18 cellular contexts compared by ENCODE assay signal in genomic region chr16:64950731-64951130, GRCh38.
DNase-seq lines count a peak whose midpoint lies in the region; ATAC-seq, FAIRE-seq and TF ChIP-seq lines count a peak whose summit lies in the region.
"Had no signal": no experiment of that assay in that cellular context is flagged by ENCODE, and none has a peak within 500 bp of the region (broad histone marks: within the 10 kb centered on the region; RNA-seq: fewer than 3 reads in every experiment).

No MANE protein-coding gene starts in this region.

- H3K36me3 ChIP-seq in H1 (ENCODE audit: control insufficient read depth in 2 of 4, insufficient read depth in 4 of 4, low read length in 3 of 4), result no peaks in the 10 kb centered on the region
- peaks cover 70% of the 10 kb centered on the region for H3K36me3 ChIP-seq in osteoblast (ENCODE audit: insufficient read depth, low read length)
- H3K36me3 ChIP-seq in upper lobe of right lung, result peaks cover 8% of the 10 kb centered on the region
- H3K36me3 ChIP-seq: MG63 had no signal

- H3K4ac ChIP-seq in H1 (replicated peaks; ENCODE audit: insufficient read length, low read depth, low read length), result no peak overlapping the region

- H3K9me3 ChIP-seq in H1 (ENCODE audit: insufficient read depth in 2 of 2, low read depth in 1 of 2, low read length in 1 of 2) (no peaks in the 10 kb centered on the region; a peak in 1 of 4 replicates), osteoblast (ENCODE audit: low read depth, low read length) (no peaks in the 10 kb centered on the region), upper lobe of right lung (no peaks in the 10 kb centered on the region)
- H3K9me3 ChIP-seq: MG63 had no signal

- H4K5ac ChIP-seq in H1 (ENCODE audit: insufficient read length, low read depth, low read length), result no peak overlapping the region

- H2BK12ac ChIP-seq in H1 (ENCODE audit: low read depth, low read length), result no peak overlapping the region; the same call in 1 of the 2 replicates

- no peak overlapping the region for H4K8ac ChIP-seq in H1 (ENCODE audit: extremely low read depth, insufficient read depth, low read length)

- ATAC-seq in Right ventricle myocardium superior (ENCODE audit: poor library complexity) (no peak), left ventricle myocardium superior (no peak), upper lobe of right lung (peak; percentile 9), SK-N-SH treated with all-trans-retinoic acid at 6 μM for 48 hours (no peak), HG03469 (IDR thresholded peaks at IDR 0.05; ENCODE audit: unreplicated experiment) (no peak)

- H3K4me3 ChIP-seq in H1 (ENCODE audit: extremely low read depth in 1 of 4, insufficient read depth in 2 of 4, low read depth in 3 of 4, low read length in 4 of 4) (no peak overlapping the region), osteoblast (ENCODE audit: insufficient read depth, low read length) (no peak overlapping the region), upper lobe of right lung (no peak overlapping the region)
- H3K4me3 ChIP-seq: MG63 had no signal

- no peak overlapping the region for H3K9ac ChIP-seq in H1 (replicated peaks in 1 of 4; ENCODE audit: extremely low read depth in 1 of 4, low read depth in 3 of 4, low read length in 3 of 4)

- H3K79me2 ChIP-seq in H1 (ENCODE audit: control insufficient read depth in 1 of 2, insufficient read depth in 2 of 2, low read length in 2 of 2) (no peaks in the 10 kb centered on the region), osteoblast (ENCODE audit: insufficient read depth, low read length) (peaks cover 4% of the 10 kb centered on the region)

- H2AFZ ChIP-seq in H1 (ENCODE audit: low read length), result peak overlapping the region; percentile 13; the same call in 1 of the 2 replicates
- no peak overlapping the region for H2AFZ ChIP-seq in osteoblast (ENCODE audit: low read length)

- H2AK5ac ChIP-seq in H1 (ENCODE audit: low read depth, low read length), result no peak overlapping the region

- no peaks in the 10 kb centered on the region for H4K20me1 ChIP-seq in H1 (replicated peaks in 1 of 2; ENCODE audit: control insufficient read depth in 1 of 2, insufficient read depth in 2 of 2, low read length in 2 of 2)
- H4K20me1 ChIP-seq in osteoblast (ENCODE audit: insufficient read depth, low read length), result peaks cover 3% of the 10 kb centered on the region

- no peak overlapping the region for H3K56ac ChIP-seq in H1 (replicated peaks; ENCODE audit: insufficient read length, low read depth, low read length)

- TF ChIP-seq EP300 in H1 (IDR thresholded peaks at IDR 0.05; ENCODE audit: borderline replicate concordance in 1 of 2, low read depth in 2 of 2, low read length in 2 of 2), result no peak

- CTCF ChIA-PET in H1 (lab: Charles Lee; ENCODE audit: partially characterized antibody), result interaction anchor here (1.3 kb wide), 1 partner anchor 28 kb away, joined by 3 read pairs; no protein-coding TSS in a partner anchor

- no peak for TF ChIP-seq POLR2A in H1 (IDR thresholded peaks at IDR 0.05; ENCODE audit: control extremely low read depth in 1 of 2, low read depth in 2 of 2, low read length in 2 of 2)

- H3K23me2 ChIP-seq in H1 (ENCODE audit: low read depth, low read length), result no peaks in the 10 kb centered on the region

- H3K18ac ChIP-seq in H1 (ENCODE audit: extremely low read depth, low read length), result no peak overlapping the region

- H2BK120ac ChIP-seq in H1 (replicated peaks; ENCODE audit: low read depth, low read length), result no peak overlapping the region

- peak; percentile 41 for DNase-seq in Right ventricle myocardium superior
- no peak for DNase-seq in left ventricle myocardium superior
- no peak for DNase-seq in H1 (ENCODE audit: low read depth in 1 of 2, low spot score in 2 of 2)
- no peak for DNase-seq in osteoblast (ENCODE audit: insufficient read length, low spot score, missing footprints)
- DNase-seq in upper lobe of right lung, result no peak
- no peak for DNase-seq in GM20000 (ENCODE audit: low spot score)
- DNase-seq: Calu3, KG1, MG63, NCI-H1105 treated with DMSO at 0.1 percent for 48 hours, NCI-H146, NCI-H2029, NCI-H446 treated with DMSO at 0.1 percent for 48 hours, NCI-H526, SHP77 treated with DMSO at 0.1 percent for 48 hours had no signal

- intact Hi-C loops in Right ventricle myocardium superior (cut with DNase I) (no loop called here), left ventricle myocardium superior (cut with micrococcal nuclease) (no loop called here), upper lobe of right lung (cut with DNase I) (no loop called here)

- TF ChIP-seq RAD21 in H1 (IDR thresholded peaks at IDR 0.05 in 1 of 2, conservative IDR thresholded peaks at IDR 0.05 in 1 of 2; ENCODE audit: low read depth in 2 of 2, low read length in 2 of 2), result no peak

- no peak overlapping the region for H2BK20ac ChIP-seq in H1 (ENCODE audit: low read length)

- no peak overlapping the region for H2BK5ac ChIP-seq in H1 (ENCODE audit: low read depth, low read length)

- no peak overlapping the region for H2BK15ac ChIP-seq in H1 (ENCODE audit: low read length)

- H3K27me3 ChIP-seq in H1 (replicated peaks in 1 of 4; ENCODE audit: control insufficient read depth in 3 of 4, extremely low read depth in 1 of 4, insufficient read depth in 3 of 4, low read length in 3 of 4), result no peaks in the 10 kb centered on the region
- H3K27me3 ChIP-seq in osteoblast (ENCODE audit: insufficient read depth, low read length), result no peaks in the 10 kb centered on the region
- no peaks in the 10 kb centered on the region for H3K27me3 ChIP-seq in upper lobe of right lung
- H3K27me3 ChIP-seq: MG63 had no signal

- H3K23ac ChIP-seq in H1 (ENCODE audit: insufficient read length), result no peak overlapping the region

- H3K14ac ChIP-seq in H1 (ENCODE audit: insufficient read length), result no peak overlapping the region

- WGBS in H1 (ENCODE audit: extremely low coverage in 1 of 2, insufficient coverage in 1 of 2, insufficient read length in 1 of 2, insufficient replicate concordance in 2 of 2, low coverage in 1 of 2, low lambda C conversion rate in 2 of 2, missing lambda C conversion rate in 1 of 2), 2 experiments, result 95% methylated on average over 25 of the region's 25 CpGs; no CpG with 5 or more reads in 1 of the 2 experiments

- H3K4me1 ChIP-seq in H1 (replicated peaks in 1 of 4; ENCODE audit: control insufficient read depth in 3 of 4, insufficient read depth in 4 of 4, low read length in 3 of 4) (peaks cover 0 to 2% (median 0%) of the 10 kb centered on the region in 4 experiments; a peak in 1 of 7 replicates), osteoblast (ENCODE audit: insufficient read depth, low read length) (peaks cover 29% of the 10 kb centered on the region), upper lobe of right lung (peaks cover 3% of the 10 kb centered on the region)

- FAIRE-seq in H1 (lab: Jason Lieb, UNC), result no peak
- FAIRE-seq: H54 had no signal

- POLR2A ChIA-PET in H1 (lab: Charles Lee; ENCODE audit: partially characterized antibody), result no interaction called here

- H3K27ac ChIP-seq in H1 (ENCODE audit: low read depth, low read length), result no peak overlapping the region
- peak overlapping the region; percentile 92 for H3K27ac ChIP-seq in osteoblast (ENCODE audit: low read depth, low read length)
- H3K27ac ChIP-seq in upper lobe of right lung, result no peak overlapping the region

- no peak for TF ChIP-seq CTCF in H1 (IDR thresholded peaks at IDR 0.05; ENCODE audit: control extremely low read depth in 1 of 3, insufficient read depth in 1 of 3, low read depth in 1 of 3, low read length in 3 of 3)
- no peak for TF ChIP-seq CTCF in osteoblast (IDR thresholded peaks at IDR 0.05; ENCODE audit: extremely low read depth, low read depth, low read length)
- no peak for TF ChIP-seq CTCF in upper lobe of right lung (IDR thresholded peaks at IDR 0.05)
- no peak for TF ChIP-seq CTCF in GM20000 (IDR thresholded peaks at IDR 0.05; ENCODE audit: extremely low read depth, missing control alignments)

- H3K79me1 ChIP-seq in H1 (ENCODE audit: low read depth, low read length), result no peaks in the 10 kb centered on the region

- H3K4me2 ChIP-seq in H1 (ENCODE audit: insufficient read depth in 1 of 2, low read depth in 2 of 2, low read length in 2 of 2) (no peak overlapping the region), osteoblast (ENCODE audit: insufficient read depth, low read length) (no peak overlapping the region)

- H4K91ac ChIP-seq in H1 (replicated peaks; ENCODE audit: insufficient read length, low read length), result no peak overlapping the region

TF ChIP-seq in H1, 55 proteins besides CTCF, POLR2A, EP300 and RAD21 (continues in another document):
- TF ChIP-seq ZNF274 (IDR thresholded peaks at IDR 0.05; ENCODE audit: borderline replicate concordance, extremely low read depth, low read length), result no peak
- TF ChIP-seq KDM5A (IDR thresholded peaks at IDR 0.05; ENCODE audit: low read length), result no peak
- no peak for TF ChIP-seq KDM4A (IDR thresholded peaks at IDR 0.05; ENCODE audit: low read depth, low read length, severe bottlenecking)
- no peak for TF ChIP-seq RFX5 (IDR thresholded peaks at IDR 0.05; ENCODE audit: borderline replicate concordance, low read depth, low read length)
- TF ChIP-seq POLR2AphosphoS5 (IDR thresholded peaks at IDR 0.05; ENCODE audit: low read depth, low read length), result no peak
- no peak for TF ChIP-seq CTBP2 (IDR thresholded peaks at IDR 0.05; ENCODE audit: borderline replicate concordance, insufficient read depth, insufficient read length, low read length)
- no peak for TF ChIP-seq SIN3A (conservative IDR thresholded peaks at IDR 0.05 in 1 of 2, IDR thresholded peaks at IDR 0.05 in 1 of 2; ENCODE audit: low read depth in 1 of 2, low read length in 2 of 2)
- no peak for TF ChIP-seq JUND (IDR thresholded peaks at IDR 0.05; ENCODE audit: low read length)
- no peak for TF ChIP-seq CHD1 (IDR thresholded peaks at IDR 0.05; ENCODE audit: low read depth, low read length)
- TF ChIP-seq RBBP5 (IDR thresholded peaks at IDR 0.05; ENCODE audit: borderline replicate concordance, low read depth, low read length), result no peak

TF ChIP-seq in SK-N-SH treated with all-trans-retinoic acid at 6 μM for 48 hours, 23 proteins besides CTCF, POLR2A, EP300 and RAD21 (continues in another document):
- no peak for TF ChIP-seq PATZ1 (CRISPR knock-in tag; IDR thresholded peaks at IDR 0.05; ENCODE audit: borderline replicate concordance)
- TF ChIP-seq TOX (CRISPR knock-in tag; IDR thresholded peaks at IDR 0.05; ENCODE audit: borderline replicate concordance), result no peak
- TF ChIP-seq ZNF70 (CRISPR knock-in tag; IDR thresholded peaks at IDR 0.05), result no peak
